23 cellular contexts compared by ENCODE assay signal in the genomic region with DNA sequence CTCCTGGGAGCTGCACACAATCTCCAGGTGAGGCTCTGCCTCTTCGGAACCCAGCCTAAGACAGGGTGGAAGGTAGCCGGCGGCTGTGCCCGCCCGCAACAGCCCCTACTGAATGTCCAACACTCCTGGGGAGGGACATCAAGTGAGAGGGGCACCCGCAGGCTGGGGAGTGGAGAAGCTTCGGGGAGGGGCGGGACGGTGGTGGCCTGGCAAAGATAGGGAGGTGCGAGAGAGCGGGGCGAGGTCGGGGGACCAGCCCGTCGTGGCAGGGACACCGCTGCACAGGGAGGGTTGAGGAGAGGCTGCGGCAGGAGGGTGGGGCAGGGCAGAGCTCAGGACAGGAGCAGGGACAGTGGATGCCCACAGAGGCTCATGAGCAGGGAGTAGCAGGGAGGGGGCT. TPM values are rescaled to one million over a fixed set of nuclear protein-coding genes. Genes with fewer than 3 reads are reported as not detected.
"Had no signal": no experiment of that assay in that cellular context is flagged by ENCODE, and none has a peak within 500 bp of the region (broad histone marks: within the 10 kb centered on the region; RNA-seq: fewer than 3 reads in every experiment).

No MANE protein-coding gene starts in this region.

- H3K4me3 Mint-ChIP-seq: effector memory CD8-positive, alpha-beta T cell; naive thymus-derived CD4-positive, alpha-beta T cell; nephron progenitor cell had no signal

- H3K4me1 ChIP-seq: pancreas, upper lobe of right lung had no signal

- H3K4me3 ChIP-seq: esophagus muscularis mucosa, gastroesophageal sphincter, lower lobe of right lung, pancreas, suprapubic skin, thyroid gland, upper lobe of right lung had no signal

- H3K36me3 ChIP-seq: pancreas, thyroid gland, upper lobe of right lung had no signal

- H3K36me3 Mint-ChIP-seq: naive thymus-derived CD4-positive, alpha-beta T cell had no signal

- DNase-seq: effector memory CD8-positive, alpha-beta T cell; foreskin fibroblast; glutamatergic neuron; islet precursor cell; lower lobe of right lung; mesendoderm; naive thymus-derived CD4-positive, alpha-beta T cell; nephron progenitor cell; occipital lobe; right cardiac atrium; small intestine; stimulated activated CD4-positive, alpha-beta T cell treated with anti-CD3 and anti-CD28 coated beads, Interleukin-12 subunit alpha, Interleukin-12 subunit beta, amount 100 ng/mL, for 4 hours; stimulated activated naive CD8-positive, alpha-beta T cell treated with anti-CD3 and anti-CD28 coated beads, Interleukin-15, Interleukin-2, amounts not matched to agents 100 U/mL and 50 U/mL, for 24 hours; thyroid gland; upper lobe of right lung had no signal

- FAIRE-seq: pancreas, small intestine had no signal

- H3K9me3 Mint-ChIP-seq: effector memory CD8-positive, alpha-beta T cell; naive thymus-derived CD4-positive, alpha-beta T cell; nephron progenitor cell had no signal

- H3K27ac ChIP-seq: epithelial cell of prostate, lower lobe of right lung, pancreas, suprapubic skin, upper lobe of right lung had no signal

- H3K27ac Mint-ChIP-seq: effector memory CD8-positive, alpha-beta T cell; nephron progenitor cell; progenitor cell of endocrine pancreas had no signal

- H3K27me3 ChIP-seq: esophagus muscularis mucosa, gastroesophageal sphincter, pancreas, suprapubic skin, thyroid gland, upper lobe of right lung had no signal

- ATAC-seq: effector memory CD8-positive, alpha-beta T cell; left lobe of liver; lower lobe of right lung; naive thymus-derived CD4-positive, alpha-beta T cell; pancreas; stimulated activated naive CD8-positive, alpha-beta T cell treated with anti-CD3 and anti-CD28 coated beads, Interleukin-15, Interleukin-2, amounts not matched to agents 100 U/mL and 50 U/mL, for 24 hours; upper lobe of right lung had no signal

- H3K9me3 ChIP-seq: esophagus muscularis mucosa, gastroesophageal sphincter, lower lobe of right lung, pancreas, suprapubic skin, thyroid gland, upper lobe of right lung had no signal

RNA-seq across cellular contexts. Expression of a gene that starts 17.1 kb away (rescaled TPM):
- total RNA-seq: mononuclear cell had no signal
- polyA plus RNA-seq: naive thymus-derived CD4-positive, alpha-beta T cell had no signal
